In genomic region chr1:93061895-93062792, GRCh38 we compare ENCODE assay signal across 8 cellular contexts. TPM values are rescaled to one million over a fixed set of nuclear protein-coding genes. Genes with fewer than 3 reads are reported as not detected.
A peak's percentile ranks its signal among the peaks of the same experiment; 100 is the strongest.
DNase-seq lines count a peak whose midpoint lies in the region; ATAC-seq and TF ChIP-seq lines count a peak whose summit lies in the region.

No MANE protein-coding gene starts in this region.

- 67 to 69% methylated on average over 3 of the region's 3 CpGs for WGBS in aorta, 2 donors

- peak; percentile 84 for TF ChIP-seq CTCF in VCaP (conservative IDR thresholded peaks at IDR 0.05)
- TF ChIP-seq CTCF in neural cell (IDR thresholded peaks at IDR 0.05; ENCODE audit: poor library complexity, severe bottlenecking): peak; percentile 67

- H4K20me1 ChIP-seq in neural cell (ENCODE audit: insufficient read depth): no peaks in the 10 kb centered on the region

- peak; percentile 71 for TF ChIP-seq RAD21 in neural cell (conservative IDR thresholded peaks at IDR 0.05)

- H3K4me3 ChIP-seq in neural cell (ENCODE audit: low read length): no peak overlapping the region
- H3K4me3 ChIP-seq in aorta (ENCODE audit: low read length in 2 of 2): no peak overlapping the region

- no peak overlapping the region for H2AFZ ChIP-seq in neural cell (ENCODE audit: low read depth, low read length)

- H3K27ac ChIP-seq in VCaP: no peak overlapping the region
- H3K27ac ChIP-seq in neural cell (ENCODE audit: low read length): no peak overlapping the region
- H3K27ac ChIP-seq in aorta (ENCODE audit: low read depth in 1 of 2, low read length in 2 of 2): no peak overlapping the region

- no peak overlapping the region for H3K4me2 ChIP-seq in neural cell (ENCODE audit: low read length)

- H3K27me3 ChIP-seq in neural cell (ENCODE audit: insufficient read depth, low read depth, low read length) (no peaks in the 10 kb centered on the region), aorta (ENCODE audit: control insufficient read depth in 1 of 2, insufficient read depth in 2 of 2, low read length in 1 of 2) (no peaks in the 10 kb centered on the region)

- ATAC-seq in GM21390 (IDR thresholded peaks at IDR 0.05; ENCODE audit: unreplicated experiment) (peak; percentile 61), aorta (ENCODE audit: low FRiP score) (no peak)

- TF ChIP-seq POLR2A in erythroblast (IDR thresholded peaks at IDR 0.05; ENCODE audit: low read length): no peak

- DNase-seq in DMS53 (lab: John Stamatoyannopoulos, UW): peak; percentile 85
- DNase-seq in NCI-H1105 treated with DMSO at 0.1 percent for 48 hours (lab: John Stamatoyannopoulos, UW): peak; percentile 23
- peak; percentile 44 to 54 for DNase-seq in erythroblast (lab: John Stamatoyannopoulos, UW)
- DNase-seq in aorta: no peak
- no peak for DNase-seq in occipital lobe (lab: John Stamatoyannopoulos, UW)

- no peaks in the 10 kb centered on the region for H3K36me3 ChIP-seq in neural cell (ENCODE audit: insufficient read depth, low read length)
- H3K36me3 ChIP-seq in aorta (ENCODE audit: control insufficient read depth in 1 of 2, insufficient read depth in 2 of 2, low read length in 1 of 2): no peaks in the 10 kb centered on the region

- H3K4me1 ChIP-seq in aorta (ENCODE audit: control insufficient read depth in 1 of 2, insufficient read depth in 2 of 2, low read length in 2 of 2): no peaks in the 10 kb centered on the region

- no peaks in the 10 kb centered on the region for H3K9me3 ChIP-seq in neural cell (ENCODE audit: low read length)
- no peaks in the 10 kb centered on the region for H3K9me3 ChIP-seq in aorta (ENCODE audit: control insufficient read depth, low read length)

- H3F3A ChIP-seq in neural cell (ENCODE audit: insufficient read depth, low read length, poor library complexity, severe bottlenecking): no peaks in the 10 kb centered on the region

- no peak for TF ChIP-seq EP300 in neural cell (conservative IDR thresholded peaks at IDR 0.05; ENCODE audit: poor library complexity, severe bottlenecking)

- no peak overlapping the region for H3K9ac ChIP-seq in neural cell (ENCODE audit: low read length)

- intact Hi-C loops in aorta (cut with DNase I): no loop called here

- no peaks in the 10 kb centered on the region for H3K79me2 ChIP-seq in neural cell (replicated peaks; ENCODE audit: insufficient read depth, low read length)

- no peaks in the 10 kb centered on the region for H3K9me2 ChIP-seq in neural cell (ENCODE audit: insufficient read depth, low read length)

TF ChIP-seq in neural cell, 6 proteins besides CTCF, POLR2A, EP300 and RAD21:
- TF ChIP-seq REST (IDR thresholded peaks at IDR 0.05; ENCODE audit: borderline replicate concordance) (no peak), SMC3 (conservative IDR thresholded peaks at IDR 0.05; ENCODE audit: poor library complexity) (peak; percentile 76)

RNA-seq across cellular contexts. Expression of gene MTF2, which starts 16.9 kb away (rescaled TPM):
- 122 and 124 TPM in 2 replicates for polyA plus RNA-seq in neural cell
- polyA minus RNA-seq in neural cell: 222 and 233 TPM in 2 replicates
- total RNA-seq in aorta: 10 to 100 TPM; 18.2 to 32.7 TPM
- 1 to 10 TPM; 6.6 to 8.1 TPM for polyA plus RNA-seq in aorta
- 94.7 TPM for total RNA-seq in occipital lobe

Comparison
In these comparisons a context has a peak if more than half of its experiments do, and no peak if none do; other contexts are left out.
1. DNase-seq: peak in DMS53 (single experiment), NCI-H1105 treated with DMSO at 0.1 percent for 48 hours (single experiment) and erythroblast (2 of 2); none in aorta (0 of 2) and occipital lobe (single experiment).